Comparison of ENCODE assay signal across 8 cellular contexts in the genomic region with DNA sequence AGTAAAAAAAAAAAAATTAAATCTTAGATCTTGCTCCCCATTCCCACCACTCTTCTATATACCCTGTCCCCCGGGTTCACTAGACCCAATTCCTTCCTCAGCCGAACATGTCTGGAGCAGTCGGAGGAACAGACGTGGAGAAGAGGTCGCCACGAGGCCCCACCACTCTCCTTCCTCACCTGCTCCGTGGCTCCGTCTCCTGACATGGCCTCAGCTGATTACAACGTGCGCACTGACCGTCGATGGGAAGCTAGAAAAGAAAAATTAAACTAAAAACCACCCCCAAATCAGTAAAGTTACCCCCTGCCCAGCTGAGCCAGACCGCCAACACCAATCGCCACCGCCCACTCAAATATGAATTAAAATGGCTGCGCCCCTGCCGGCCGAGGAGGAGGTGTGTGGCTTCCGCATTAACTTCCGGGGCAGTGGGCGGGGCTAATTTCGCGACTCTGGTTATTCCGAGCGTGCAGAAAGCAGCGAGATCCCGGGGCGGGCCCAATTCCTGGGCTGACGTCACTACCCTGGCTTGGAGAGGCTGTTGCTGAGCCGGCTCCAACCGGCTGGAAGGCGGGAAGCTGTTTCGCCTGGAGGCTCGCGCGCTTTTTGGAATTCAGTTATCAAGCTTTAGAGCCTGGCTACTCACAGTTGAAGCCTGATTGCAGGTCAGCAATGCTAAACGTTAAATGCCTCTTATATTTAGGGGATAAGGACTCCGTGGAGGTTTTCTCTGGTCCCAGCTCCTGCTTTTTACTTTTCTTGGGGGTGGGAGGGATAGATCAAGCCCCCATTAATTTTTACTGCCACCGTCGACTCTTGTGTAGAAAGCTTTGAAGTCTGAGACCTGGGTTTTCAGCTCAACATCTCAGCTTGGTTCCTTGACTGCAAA. TPM values are rescaled to one million over a fixed set of nuclear protein-coding genes. Genes with fewer than 3 reads are reported as not detected.
DNase-seq lines count a peak whose midpoint lies in the region; FAIRE-seq and TF ChIP-seq lines count a peak whose summit lies in the region.

A gene (minus strand): TSS at position 361 of the 886 bp plus-strand sequence. CDS start 155 bp downstream, at position 206.

- peak; percentile 98 for FAIRE-seq in G401.6 (lab: Jason Lieb, UNC)

- H3K27me3 Mint-ChIP-seq in nephron (ENCODE audit: low read depth): no peaks in the 10 kb centered on the region
- H3K27me3 Mint-ChIP-seq in stimulated activated naive CD8-positive, alpha-beta T cell treated with anti-CD3 and anti-CD28 coated beads, Interleukin-15, Interleukin-2, amounts not matched to agents 100 ng/mL and 50 ng/mL, for 24 hours: no peaks in the 10 kb centered on the region

- H3K36me3 Mint-ChIP-seq in nephron (ENCODE audit: low read depth): peaks cover 20% of the 10 kb centered on the region
- peaks cover 43% of the 10 kb centered on the region for H3K36me3 Mint-ChIP-seq in stimulated activated naive CD8-positive, alpha-beta T cell treated with anti-CD3 and anti-CD28 coated beads, Interleukin-15, Interleukin-2, amounts not matched to agents 100 ng/mL and 50 ng/mL, for 24 hours (ENCODE audit: low read depth)

- H4K20me1 ChIP-seq in MM.1S (ENCODE audit: insufficient read depth, low read length): no peaks in the 10 kb centered on the region

- peaks cover 11% of the 10 kb centered on the region; the same call in 1 of the 2 replicates for H3F3A ChIP-seq in MM.1S (ENCODE audit: insufficient read depth, low read length)

- TF ChIP-seq CTCF in MM.1S (IDR thresholded peaks at IDR 0.05; ENCODE audit: low read length): peak; percentile 26; the same call in 1 of the 2 replicates
- peak; percentile 57 for TF ChIP-seq CTCF in fibroblast of the aortic adventitia (IDR thresholded peaks at IDR 0.05; ENCODE audit: insufficient read depth, low read length)
- peak; percentile 49 to 54 (median 54) for TF ChIP-seq CTCF in nephron (IDR thresholded peaks at IDR 0.05; ENCODE audit: unreplicated experiment in 3 of 3)

- peak within 1 kb of the TSS; percentile 98 to 99 (median 99) for H3K27ac Mint-ChIP-seq in nephron
- H3K27ac Mint-ChIP-seq in stimulated activated naive CD8-positive, alpha-beta T cell treated with anti-CD3 and anti-CD28 coated beads, Interleukin-15, Interleukin-2, amounts not matched to agents 100 ng/mL and 50 ng/mL, for 24 hours: peak within 1 kb of the TSS; percentile 98

- peaks cover 5% of the 10 kb centered on the region for H3K36me3 ChIP-seq in HAP-1 (replicated peaks)
- H3K36me3 ChIP-seq in MM.1S (replicated peaks; ENCODE audit: insufficient read depth, low read length): no peaks in the 10 kb centered on the region

- peaks cover 61% of the 10 kb centered on the region for H3K79me2 ChIP-seq in MM.1S (ENCODE audit: low read length)

- H2AFZ ChIP-seq in MM.1S (ENCODE audit: low read length): peak within 1 kb of the TSS; percentile 88

- no peaks in the 10 kb centered on the region for H3K9me2 ChIP-seq in MM.1S (replicated peaks; ENCODE audit: insufficient read depth, low read length)

- DNase-seq in HAP-1 (ENCODE audit: low spot score in 2 of 2): peak; percentile 97 to 100
- peak; percentile 98 for DNase-seq in MM.1S
- peak; percentile 85 for DNase-seq in SIG-M5 (lab: John Stamatoyannopoulos, UW)
- peak; percentile 74 for DNase-seq in activated gamma-delta T cell (lab: John Stamatoyannopoulos, UW)
- DNase-seq in fibroblast of the aortic adventitia (ENCODE audit: low read depth): peak; percentile 98

- H3K4me3 Mint-ChIP-seq in nephron: peak within 1 kb of the TSS; percentile 99 to 100 (median 100)
- H3K4me3 Mint-ChIP-seq in stimulated activated naive CD8-positive, alpha-beta T cell treated with anti-CD3 and anti-CD28 coated beads, Interleukin-15, Interleukin-2, amounts not matched to agents 100 ng/mL and 50 ng/mL, for 24 hours: peak within 1 kb of the TSS; percentile 98

- H3K9me3 ChIP-seq in HAP-1 (no peaks in the 10 kb centered on the region), MM.1S (replicated peaks; ENCODE audit: insufficient read depth, low read length) (no peaks in the 10 kb centered on the region)

- H3K4me1 Mint-ChIP-seq in nephron: peaks cover 50% of the 10 kb centered on the region
- H3K4me1 Mint-ChIP-seq in stimulated activated naive CD8-positive, alpha-beta T cell treated with anti-CD3 and anti-CD28 coated beads, Interleukin-15, Interleukin-2, amounts not matched to agents 100 ng/mL and 50 ng/mL, for 24 hours (ENCODE audit: low read depth): peaks cover 50% of the 10 kb centered on the region

- in situ Hi-C loops in HAP-1 (cut with MboI; ENCODE audit: low sequenced_read_pairs): loop anchor here (10.0 to 25.0 kb wide), 2 partner anchors 93 to 526 kb away; a partner anchor contains a TSS

- H3K27ac ChIP-seq in MM.1S (ENCODE audit: low read length): peak within 1 kb of the TSS; percentile 61

- H3K4me3 ChIP-seq in HAP-1 (peak within 1 kb of the TSS; percentile 81), MM.1S (ENCODE audit: low read length) (peak within 1 kb of the TSS; percentile 84), fibroblast of the aortic adventitia (ENCODE audit: low read depth, low read length) (peak within 1 kb of the TSS; percentile 96)

- H3K27me3 ChIP-seq in HAP-1 (ENCODE audit: low read depth) (no peaks in the 10 kb centered on the region), MM.1S (replicated peaks; ENCODE audit: insufficient read depth, low read length) (no peaks in the 10 kb centered on the region)

- peak within 1 kb of the TSS; percentile 89 for H3K4me2 ChIP-seq in MM.1S (ENCODE audit: low read depth, low read length)

- peak within 1 kb of the TSS; percentile 87 for H3K9ac ChIP-seq in MM.1S (ENCODE audit: low read length)

- H3K4me1 ChIP-seq in HAP-1: peaks cover 21% of the 10 kb centered on the region
- H3K4me1 ChIP-seq in MM.1S (ENCODE audit: low read length): peaks cover 4% of the 10 kb centered on the region

- H3K9me3 Mint-ChIP-seq in nephron: no peaks in the 10 kb centered on the region
- no peaks in the 10 kb centered on the region for H3K9me3 Mint-ChIP-seq in stimulated activated naive CD8-positive, alpha-beta T cell treated with anti-CD3 and anti-CD28 coated beads, Interleukin-15, Interleukin-2, amounts not matched to agents 100 ng/mL and 50 ng/mL, for 24 hours

RNA-seq across cellular contexts. Expression of the gene that starts here (rescaled TPM):
- 25.8 and 35.4 TPM in 2 replicates for total RNA-seq in fibroblast of the aortic adventitia (ENCODE audit: low replicate concordance)

Comparison
In these comparisons a context has a peak if more than half of its experiments do, and no peak if none do; other contexts are left out.
1. Peak in every context shown above with its lines: DNase-seq, H3K4me3 ChIP-seq and H3K27ac ChIP-seq.